In the genomic region with DNA sequence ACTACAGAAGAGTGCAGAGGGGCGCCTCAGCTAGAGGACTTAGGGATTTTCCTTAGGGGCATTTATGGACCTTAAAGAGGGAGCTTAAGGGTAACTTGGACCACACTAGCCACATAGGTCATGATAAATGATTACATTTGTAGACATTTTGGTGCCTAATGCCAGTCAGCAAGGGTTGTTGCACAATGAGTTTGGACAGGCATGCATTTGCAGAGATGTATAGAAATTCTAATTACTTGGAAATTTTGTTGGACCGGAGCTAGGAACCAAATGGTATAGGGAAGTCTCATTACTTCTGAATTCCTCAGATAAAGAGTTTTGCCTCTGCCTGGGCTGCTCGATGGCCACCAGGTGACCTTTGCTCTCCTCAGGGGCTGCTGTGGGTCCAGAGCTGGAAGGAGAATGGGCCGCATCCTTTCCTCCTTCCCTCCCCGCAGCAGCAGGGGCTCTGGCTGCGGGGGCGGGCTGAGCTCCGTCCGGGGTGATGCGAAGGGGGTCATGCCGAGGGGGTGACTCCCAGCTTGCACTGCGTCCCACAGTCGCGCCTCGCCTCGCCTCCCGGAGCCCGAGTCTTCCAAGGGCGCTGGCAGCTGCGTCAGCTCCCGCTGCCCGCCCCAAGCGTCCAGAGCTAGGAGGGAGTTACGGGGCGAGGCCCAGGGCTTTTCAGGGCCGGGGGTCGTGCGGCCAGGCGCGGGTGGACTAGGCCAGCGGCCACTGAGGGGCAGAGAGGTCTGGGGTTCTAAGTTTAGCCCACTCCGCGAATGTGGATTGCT, we compare ENCODE assay signal across 8 cellular contexts. TPM values are rescaled to one million over a fixed set of nuclear protein-coding genes. Genes with fewer than 3 reads are reported as not detected.
DNase-seq lines count a peak whose midpoint lies in the region; ATAC-seq, FAIRE-seq and TF ChIP-seq lines count a peak whose summit lies in the region.

No MANE protein-coding gene starts in this region.

- POLR2A ChIA-PET in PC-9 (lab: Charles Lee; ENCODE audit: unreplicated experiment): interaction anchor here (0.6 to 3.3 kb wide), 8 partner anchors 10 to 58 kb away, joined by 3 to 61 read pairs (median 13); a partner anchor contains a TSS

- intact Hi-C loops in PC-9 (cut with micrococcal nuclease; ENCODE audit: unreplicated experiment): no loop called here
- intact Hi-C loops in pancreas (cut with DNase I): no loop called here

- no peaks in the 10 kb centered on the region for H4K20me1 ChIP-seq in PC-9 (ENCODE audit: insufficient read depth)

- ATAC-seq in pancreas (peak; percentile 14 to 29 (median 18)), HG03135 (IDR thresholded peaks at IDR 0.05; ENCODE audit: unreplicated experiment) (no peak)

- no peaks in the 10 kb centered on the region for H3K9me2 ChIP-seq in PC-9 (ENCODE audit: insufficient read depth)

- no peaks in the 10 kb centered on the region for H3K36me3 ChIP-seq in PC-9 (ENCODE audit: low read depth)
- no peaks in the 10 kb centered on the region for H3K36me3 ChIP-seq in pancreas
- H3K36me3 ChIP-seq in SJCRH30: no peaks in the 10 kb centered on the region

- CTCF ChIA-PET in PC-9 (lab: Charles Lee): interaction anchor here (4.1 kb wide), 1 partner anchor 13 kb away, joined by 18 read pairs; no protein-coding TSS in a partner anchor

- H3F3A ChIP-seq in PC-9 (ENCODE audit: insufficient read depth, low read depth): peaks cover 57% of the 10 kb centered on the region

- DNase-seq in C1 segment of cervical spinal cord (lab: John Stamatoyannopoulos, UW) (peak in 8 of 14 donors; percentile 35 to 67 (median 58)), PC-9 (no peak), fibroblast of the aortic adventitia (ENCODE audit: low read depth) (peak; percentile 70), pancreas (peak; percentile 44 to 78 (median 64)), SJCRH30 (no peak), NCI-H524 (lab: John Stamatoyannopoulos, UW) (no peak), AML-193 (lab: John Stamatoyannopoulos, UW) (no peak)

- H3K4me1 ChIP-seq in PC-9 (replicated peaks; ENCODE audit: insufficient read depth): peaks cover 52% of the 10 kb centered on the region
- H3K4me1 ChIP-seq in pancreas: peaks cover 23 to 28% (median 24%) of the 10 kb centered on the region in 3 donors
- H3K4me1 ChIP-seq in SJCRH30: peaks cover 8% of the 10 kb centered on the region; the same call in 1 of the 2 replicates

- FAIRE-seq in pancreas (lab: Jason Lieb, UNC): no peak

- 33 to 36% methylated on average over 33 of the region's 33 CpGs for WGBS in pancreas, 2 donors

- no peak overlapping the region for H3K4me2 ChIP-seq in PC-9

- no peaks in the 10 kb centered on the region for H3K9me3 ChIP-seq in PC-9 (ENCODE audit: insufficient read depth, low read depth)
- H3K9me3 ChIP-seq in pancreas: no peaks in the 10 kb centered on the region
- H3K9me3 ChIP-seq in SJCRH30 (replicated peaks): no peaks in the 10 kb centered on the region

- TF ChIP-seq CTCF in PC-9 (conservative IDR thresholded peaks at IDR 0.05) (no peak), fibroblast of the aortic adventitia (IDR thresholded peaks at IDR 0.05; ENCODE audit: insufficient read depth, low read length) (no peak), pancreas (IDR thresholded peaks at IDR 0.05) (no peak)

- peaks cover 28% of the 10 kb centered on the region for H3K79me2 ChIP-seq in PC-9 (ENCODE audit: low read depth)

- H2AFZ ChIP-seq in PC-9: no peak overlapping the region

- no TSS peak for BruUV-seq in PC-9 (replicated peaks; lab: Mats Ljungman, UMichigan)

- H3K27me3 ChIP-seq in PC-9 (ENCODE audit: insufficient read depth, low read depth): no peaks in the 10 kb centered on the region
- H3K27me3 ChIP-seq in pancreas: no peaks in the 10 kb centered on the region
- H3K27me3 ChIP-seq in SJCRH30: no peaks in the 10 kb centered on the region

- H3K4me3 ChIP-seq in PC-9: no peak overlapping the region
- peak overlapping the region; percentile 52 for H3K4me3 ChIP-seq in fibroblast of the aortic adventitia (ENCODE audit: low read depth, low read length)
- H3K4me3 ChIP-seq in pancreas: peak overlapping the region in 2 of 4 donors; percentile 2 to 90
- H3K4me3 ChIP-seq in SJCRH30: no peak overlapping the region

- H3K27ac ChIP-seq in PC-9 (peak overlapping the region; percentile 88; the same call in 1 of the 2 replicates), pancreas (peak overlapping the region; percentile 96 to 99 (median 98)), SJCRH30 (no peak overlapping the region)

RNA-seq across cellular contexts. Expression of a gene that starts 20.2 kb away (rescaled TPM):
- total RNA-seq in PC-9 (2021) (6,494 and 7,852 TPM in 2 replicates), fibroblast of the aortic adventitia (ENCODE audit: low replicate concordance) (10,787 and 27,374 TPM in 2 replicates), pancreas (1,000 to 10,000 TPM; 2,360 to 5,615 (median 3,481) TPM)
- 1,000 to 10,000 TPM in 1 of 2 donors, 100 to 1,000 TPM in 1; 251 to 2,313 TPM for polyA plus RNA-seq in pancreas
- total RNA-seq in SJCRH30 (2014; rRNA removed; shearing (Covaris generic)): 496 and 686 TPM in 2 replicates

RNA-seq across cellular contexts. Expression of a gene that starts 46.3 kb away (rescaled TPM):
- 106 and 135 TPM in 2 replicates for total RNA-seq in PC-9 (2021)
- 32.1 and 76.8 TPM in 2 replicates for total RNA-seq in fibroblast of the aortic adventitia (ENCODE audit: low replicate concordance)
- total RNA-seq in pancreas: 10 to 100 TPM; 40.1 to 49.4 (median 41.2) TPM
- polyA plus RNA-seq in pancreas: 10 to 100 TPM; 68.9 to 83.9 TPM
- 39.1 and 41.8 TPM in 2 replicates for total RNA-seq in SJCRH30 (2014; rRNA removed; shearing (Covaris generic))

RNA-seq across cellular contexts. Expression of a gene that starts 56.0 kb away (rescaled TPM):
- total RNA-seq in PC-9 (2021) (825 and 938 TPM in 2 replicates), fibroblast of the aortic adventitia (ENCODE audit: low replicate concordance) (527 and 883 TPM in 2 replicates), pancreas (1,000 to 10,000 TPM in 1 of 6 donors, 100 to 1,000 TPM in 5; 295 to 1,475 (median 528) TPM)
- polyA plus RNA-seq in pancreas: 1,000 to 10,000 TPM; 1,390 to 2,770 TPM
- total RNA-seq in SJCRH30 (2014; rRNA removed; shearing (Covaris generic)): 6.2 and 12.8 TPM in 2 replicates

Comparison
In these comparisons a context has a peak if more than half of its experiments do, and no peak if none do; other contexts are left out.
1. DNase-seq: peak in C1 segment of cervical spinal cord (8 of 14), fibroblast of the aortic adventitia (single experiment) and pancreas (6 of 6); none in PC-9 (0 of 2), SJCRH30 (0 of 2), NCI-H524 (0 of 2) and AML-193 (0 of 2).
2. RNA of a gene that starts 56.0 kb away (total RNA-seq): 825 to 938 TPM in PC-9, 295 to 1,475 TPM in pancreas and 527 to 883 TPM in fibroblast of the aortic adventitia; 6.2 to 12.8 TPM in SJCRH30; every median in the first group is over 10 times any median in the second.